In the genomic region with DNA sequence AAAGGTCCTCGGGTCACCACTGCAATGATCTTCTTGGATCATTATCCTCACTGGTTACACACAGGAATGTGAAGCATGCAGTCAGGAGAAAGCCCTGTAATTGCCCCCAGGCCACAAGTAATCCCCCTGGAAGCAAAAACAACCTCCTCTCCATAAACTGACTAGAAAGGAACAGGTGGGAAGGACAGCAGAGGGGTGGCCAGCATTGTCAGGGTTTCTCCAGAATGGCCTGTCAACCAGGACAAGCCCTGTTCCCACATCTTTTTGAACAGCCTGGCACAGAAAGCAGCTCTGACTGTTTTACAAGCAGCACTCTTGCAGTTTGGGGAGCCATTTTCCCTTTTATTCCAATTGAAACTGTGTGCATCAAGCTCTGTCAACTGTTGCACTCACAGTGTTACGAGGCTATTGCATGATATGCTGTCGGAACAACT, we compare ENCODE assay signal across 1 cellular context.
TF ChIP-seq lines count a peak whose summit lies in the region.

No MANE protein-coding gene starts in this region.

TF ChIP-seq in SK-N-SH treated with all-trans-retinoic acid at 6 μM for 48 hours, 23 proteins besides CTCF, POLR2A, EP300 and RAD21 (continued from another document):
- TF ChIP-seq, protein P1, sequence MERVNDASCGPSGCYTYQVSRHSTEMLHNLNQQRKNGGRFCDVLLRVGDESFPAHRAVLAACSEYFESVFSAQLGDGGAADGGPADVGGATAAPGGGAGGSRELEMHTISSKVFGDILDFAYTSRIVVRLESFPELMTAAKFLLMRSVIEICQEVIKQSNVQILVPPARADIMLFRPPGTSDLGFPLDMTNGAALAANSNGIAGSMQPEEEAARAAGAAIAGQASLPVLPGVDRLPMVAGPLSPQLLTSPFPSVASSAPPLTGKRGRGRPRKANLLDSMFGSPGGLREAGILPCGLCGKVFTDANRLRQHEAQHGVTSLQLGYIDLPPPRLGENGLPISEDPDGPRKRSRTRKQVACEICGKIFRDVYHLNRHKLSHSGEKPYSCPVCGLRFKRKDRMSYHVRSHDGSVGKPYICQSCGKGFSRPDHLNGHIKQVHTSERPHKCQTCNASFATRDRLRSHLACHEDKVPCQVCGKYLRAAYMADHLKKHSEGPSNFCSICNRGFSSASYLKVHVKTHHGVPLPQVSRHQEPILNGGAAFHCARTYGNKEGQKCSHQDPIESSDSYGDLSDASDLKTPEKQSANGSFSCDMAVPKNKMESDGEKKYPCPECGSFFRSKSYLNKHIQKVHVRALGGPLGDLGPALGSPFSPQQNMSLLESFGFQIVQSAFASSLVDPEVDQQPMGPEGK (CRISPR knock-in tag; IDR thresholded peaks at IDR 0.05; ENCODE audit: borderline replicate concordance): no peak
- no peak for TF ChIP-seq OSR1 (CRISPR knock-in tag; IDR thresholded peaks at IDR 0.05)
